In genomic region chr10:101060036-101060950, GRCh38 we compare ENCODE assay signal across 1 cellular context.
TF ChIP-seq lines count a peak whose summit lies in the region.

No MANE protein-coding gene starts in this region.

TF ChIP-seq in SK-N-SH, 30 proteins besides CTCF, POLR2A, EP300 and RAD21 (continued from another document):
- TF ChIP-seq, protein P1, sequence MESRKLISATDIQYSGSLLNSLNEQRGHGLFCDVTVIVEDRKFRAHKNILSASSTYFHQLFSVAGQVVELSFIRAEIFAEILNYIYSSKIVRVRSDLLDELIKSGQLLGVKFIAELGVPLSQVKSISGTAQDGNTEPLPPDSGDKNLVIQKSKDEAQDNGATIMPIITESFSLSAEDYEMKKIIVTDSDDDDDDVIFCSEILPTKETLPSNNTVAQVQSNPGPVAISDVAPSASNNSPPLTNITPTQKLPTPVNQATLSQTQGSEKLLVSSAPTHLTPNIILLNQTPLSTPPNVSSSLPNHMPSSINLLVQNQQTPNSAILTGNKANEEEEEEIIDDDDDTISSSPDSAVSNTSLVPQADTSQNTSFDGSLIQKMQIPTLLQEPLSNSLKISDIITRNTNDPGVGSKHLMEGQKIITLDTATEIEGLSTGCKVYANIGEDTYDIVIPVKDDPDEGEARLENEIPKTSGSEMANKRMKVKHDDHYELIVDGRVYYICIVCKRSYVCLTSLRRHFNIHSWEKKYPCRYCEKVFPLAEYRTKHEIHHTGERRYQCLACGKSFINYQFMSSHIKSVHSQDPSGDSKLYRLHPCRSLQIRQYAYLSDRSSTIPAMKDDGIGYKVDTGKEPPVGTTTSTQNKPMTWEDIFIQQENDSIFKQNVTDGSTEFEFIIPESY (IDR thresholded peaks at IDR 0.05; ENCODE audit: borderline replicate concordance, low read depth): peak; percentile 98
- TF ChIP-seq SMC3 (IDR thresholded peaks at IDR 0.05; ENCODE audit: low read depth, low read length) (peak; percentile 85), GABPA (IDR thresholded peaks at IDR 0.05; ENCODE audit: low read depth) (peak; percentile 64), GATA2 (CRISPR knock-in tag; IDR thresholded peaks at IDR 0.05) (no peak), PBX3 (IDR thresholded peaks at IDR 0.05) (no peak), NFIC (IDR thresholded peaks at IDR 0.05; ENCODE audit: borderline replicate concordance) (no peak), NRF1 (IDR thresholded peaks at IDR 0.05; ENCODE audit: low read depth, low read length) (no peak), TEAD4 (IDR thresholded peaks at IDR 0.05; ENCODE audit: borderline replicate concordance, insufficient read depth) (no peak), RFX5 (IDR thresholded peaks at IDR 0.05; ENCODE audit: low read length) (no peak), YY1 (IDR thresholded peaks at IDR 0.05; ENCODE audit: low read depth) (no peak), SIN3A (IDR thresholded peaks at IDR 0.05; ENCODE audit: borderline replicate concordance, low read depth, low read length) (peak; percentile 99), FOSL2 (IDR thresholded peaks at IDR 0.05; ENCODE audit: borderline replicate concordance, low read depth) (no peak), TCF12 (IDR thresholded peaks at IDR 0.05) (no peak), MEF2A (IDR thresholded peaks at IDR 0.05; ENCODE audit: borderline replicate concordance, low read depth) (no peak), TAF1 (IDR thresholded peaks at IDR 0.05; ENCODE audit: borderline replicate concordance, low read depth, low read length) (peak; percentile 38), FOXM1 (IDR thresholded peaks at IDR 0.05; ENCODE audit: low read depth) (no peak), RCOR1 (IDR thresholded peaks at IDR 0.05; ENCODE audit: low read length) (no peak), JUND (IDR thresholded peaks at IDR 0.05) (no peak), EZH2phosphoT487 (IDR thresholded peaks at IDR 0.05; ENCODE audit: borderline replicate concordance, low read depth) (no peak), MXI1 (IDR thresholded peaks at IDR 0.05; ENCODE audit: low read depth, low read length) (no peak; the same call in 1 of the 2 replicates), POLR2AphosphoS5 (IDR thresholded peaks at IDR 0.05; ENCODE audit: low read depth, low read length) (0 out of 2 replicates have a peak, but pooled peaks have one; percentile 13), USF1 (IDR thresholded peaks at IDR 0.05; ENCODE audit: borderline replicate concordance, low read depth) (no peak), IRF3 (IDR thresholded peaks at IDR 0.05; ENCODE audit: low read depth, low read length) (no peak), ELF1 (IDR thresholded peaks at IDR 0.05) (peak; percentile 58), RXRA (IDR thresholded peaks at IDR 0.05; ENCODE audit: borderline replicate concordance, low read depth) (no peak), CHD2 (IDR thresholded peaks at IDR 0.05; ENCODE audit: low read length, partially characterized antibody) (peak; percentile 99)
- TF ChIP-seq, protein P2, sequence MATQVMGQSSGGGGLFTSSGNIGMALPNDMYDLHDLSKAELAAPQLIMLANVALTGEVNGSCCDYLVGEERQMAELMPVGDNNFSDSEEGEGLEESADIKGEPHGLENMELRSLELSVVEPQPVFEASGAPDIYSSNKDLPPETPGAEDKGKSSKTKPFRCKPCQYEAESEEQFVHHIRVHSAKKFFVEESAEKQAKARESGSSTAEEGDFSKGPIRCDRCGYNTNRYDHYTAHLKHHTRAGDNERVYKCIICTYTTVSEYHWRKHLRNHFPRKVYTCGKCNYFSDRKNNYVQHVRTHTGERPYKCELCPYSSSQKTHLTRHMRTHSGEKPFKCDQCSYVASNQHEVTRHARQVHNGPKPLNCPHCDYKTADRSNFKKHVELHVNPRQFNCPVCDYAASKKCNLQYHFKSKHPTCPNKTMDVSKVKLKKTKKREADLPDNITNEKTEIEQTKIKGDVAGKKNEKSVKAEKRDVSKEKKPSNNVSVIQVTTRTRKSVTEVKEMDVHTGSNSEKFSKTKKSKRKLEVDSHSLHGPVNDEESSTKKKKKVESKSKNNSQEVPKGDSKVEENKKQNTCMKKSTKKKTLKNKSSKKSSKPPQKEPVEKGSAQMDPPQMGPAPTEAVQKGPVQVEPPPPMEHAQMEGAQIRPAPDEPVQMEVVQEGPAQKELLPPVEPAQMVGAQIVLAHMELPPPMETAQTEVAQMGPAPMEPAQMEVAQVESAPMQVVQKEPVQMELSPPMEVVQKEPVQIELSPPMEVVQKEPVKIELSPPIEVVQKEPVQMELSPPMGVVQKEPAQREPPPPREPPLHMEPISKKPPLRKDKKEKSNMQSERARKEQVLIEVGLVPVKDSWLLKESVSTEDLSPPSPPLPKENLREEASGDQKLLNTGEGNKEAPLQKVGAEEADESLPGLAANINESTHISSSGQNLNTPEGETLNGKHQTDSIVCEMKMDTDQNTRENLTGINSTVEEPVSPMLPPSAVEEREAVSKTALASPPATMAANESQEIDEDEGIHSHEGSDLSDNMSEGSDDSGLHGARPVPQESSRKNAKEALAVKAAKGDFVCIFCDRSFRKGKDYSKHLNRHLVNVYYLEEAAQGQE (IDR thresholded peaks at IDR 0.05; ENCODE audit: low read depth, low read length): 0 out of 2 replicates have a peak, but pooled peaks have one; percentile 30
- TF ChIP-seq, protein P3, sequence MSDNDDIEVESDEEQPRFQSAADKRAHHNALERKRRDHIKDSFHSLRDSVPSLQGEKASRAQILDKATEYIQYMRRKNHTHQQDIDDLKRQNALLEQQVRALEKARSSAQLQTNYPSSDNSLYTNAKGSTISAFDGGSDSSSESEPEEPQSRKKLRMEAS (IDR thresholded peaks at IDR 0.05; ENCODE audit: low read depth): no peak
